ENCODE assay signal across 9 cellular contexts in the genomic region with DNA sequence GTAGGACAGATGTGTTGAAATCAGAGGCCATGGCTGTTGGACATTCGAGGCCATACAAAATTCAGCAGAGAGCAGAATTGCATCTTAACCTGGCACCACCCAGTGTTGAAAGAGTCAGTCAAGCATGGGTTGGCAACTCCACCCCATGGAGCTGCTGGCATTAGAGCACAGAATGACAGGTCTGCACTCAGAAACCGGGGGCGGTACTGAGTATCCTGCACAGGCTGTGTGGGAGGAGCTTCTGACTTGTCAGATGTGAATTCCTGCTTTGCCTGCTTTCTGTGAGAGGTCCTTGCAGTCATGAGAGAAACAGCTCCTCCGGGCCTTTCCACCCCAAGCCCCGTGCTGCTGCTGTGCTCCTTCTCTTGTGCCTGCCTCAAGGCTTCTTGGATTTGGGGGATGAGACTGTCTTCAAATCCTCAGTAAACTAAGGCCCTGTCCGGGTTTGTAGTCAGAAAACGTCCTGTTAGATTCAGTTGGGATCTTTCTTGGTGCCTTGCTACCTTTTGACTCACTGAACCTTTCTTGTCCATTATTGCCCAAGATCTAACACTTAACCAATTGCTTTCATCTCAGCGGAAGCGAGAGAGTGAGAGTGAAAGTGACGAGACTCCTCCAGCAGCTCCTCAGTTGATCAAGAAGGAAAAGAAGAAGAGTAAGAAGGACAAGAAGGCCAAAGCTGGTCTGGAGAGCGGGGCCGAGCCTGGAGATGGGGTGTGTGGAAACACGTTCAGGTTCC. TPM values are rescaled to one million over a fixed set of nuclear protein-coding genes. Genes with fewer than 3 reads are reported as not detected.
DNase-seq lines count a peak whose midpoint lies in the region; ATAC-seq and TF ChIP-seq lines count a peak whose summit lies in the region.
"Had no signal": no experiment of that assay in that cellular context is flagged by ENCODE, and none has a peak within 500 bp of the region (broad histone marks: within the 10 kb centered on the region; RNA-seq: fewer than 3 reads in every experiment).

No MANE protein-coding gene starts in this region.

- H3K9me3 ChIP-seq in MG63: no peaks in the 10 kb centered on the region

- no peaks in the 10 kb centered on the region for H3K27me3 ChIP-seq in MG63

- no peak overlapping the region for H3K27ac Mint-ChIP-seq in activated naive CD4-positive, alpha-beta T cell treated with anti-CD3 and anti-CD28 coated beads, Interleukin-2, amount 50 U/mL, for 24 hours

- TF ChIP-seq CTCF in GM13977 (IDR thresholded peaks at IDR 0.05; ENCODE audit: extremely low read depth, insufficient read depth, missing control alignments): no peak

- H3K4me3 ChIP-seq in MG63: no peak overlapping the region

- in situ Hi-C loops in GM13977 (cut with MboI; ENCODE audit: low pct_unique_long_range_greater_than_20kb, low sequenced_read_pairs, unreplicated experiment): no loop called here

- peak; percentile 54 for DNase-seq in CD1c-positive myeloid dendritic cell (ENCODE audit: extremely low spot score)
- DNase-seq in MG63: peak; percentile 59
- DNase-seq in left lobe of liver (ENCODE audit: low spot score): no peak
- no peak for DNase-seq in islet precursor cell
- no peak for DNase-seq in GM13977 (ENCODE audit: low spot score)
- DNase-seq in NCI-H1105 treated with DMSO at 0.1 percent for 48 hours (lab: John Stamatoyannopoulos, UW): no peak

- ATAC-seq in left lobe of liver (peak; percentile 61), HG02763 (IDR thresholded peaks at IDR 0.05; ENCODE audit: unreplicated experiment) (no peak)

- H3K36me3 Mint-ChIP-seq in activated naive CD4-positive, alpha-beta T cell treated with anti-CD3 and anti-CD28 coated beads, Interleukin-2, amount 50 U/mL, for 24 hours: peaks cover 13% of the 10 kb centered on the region

- H3K27me3 Mint-ChIP-seq in activated naive CD4-positive, alpha-beta T cell treated with anti-CD3 and anti-CD28 coated beads, Interleukin-2, amount 50 U/mL, for 24 hours: no peaks in the 10 kb centered on the region

- H3K4me3 Mint-ChIP-seq in activated naive CD4-positive, alpha-beta T cell treated with anti-CD3 and anti-CD28 coated beads, Interleukin-2, amount 50 U/mL, for 24 hours: peak overlapping the region; percentile 7

- peaks cover 50% of the 10 kb centered on the region for H3K36me3 ChIP-seq in MG63

- H3K4me1 Mint-ChIP-seq in activated naive CD4-positive, alpha-beta T cell treated with anti-CD3 and anti-CD28 coated beads, Interleukin-2, amount 50 U/mL, for 24 hours: peaks cover 29% of the 10 kb centered on the region

- H3K9me3 Mint-ChIP-seq in activated naive CD4-positive, alpha-beta T cell treated with anti-CD3 and anti-CD28 coated beads, Interleukin-2, amount 50 U/mL, for 24 hours: no peaks in the 10 kb centered on the region

RNA-seq across cellular contexts. Expression of a gene that starts 13.1 kb away (rescaled TPM):
- 34.1 and 41.0 TPM in 2 replicates for total RNA-seq in MG63 (2014; rRNA removed; shearing (Covaris generic); ENCODE audit: low replicate concordance)
- 9.6 TPM for total RNA-seq in left lobe of liver

RNA-seq across cellular contexts. Expression of a gene that starts 24.9 kb away (rescaled TPM):
- total RNA-seq in MG63 (2014; rRNA removed; shearing (Covaris generic); ENCODE audit: low replicate concordance): 1.2 and 10.7 TPM in 2 replicates
- total RNA-seq in left lobe of liver: 0.73 TPM

RNA-seq across cellular contexts. Expression of a gene that starts 29.5 kb away (rescaled TPM):
- total RNA-seq in MG63 (2014; rRNA removed; shearing (Covaris generic); ENCODE audit: low replicate concordance): 28.9 and 62.7 TPM in 2 replicates
- total RNA-seq in left lobe of liver: 22.9 TPM

RNA-seq across cellular contexts. Expression of a gene that starts 58.7 kb away (rescaled TPM):
- total RNA-seq in MG63 (2014; rRNA removed; shearing (Covaris generic); ENCODE audit: low replicate concordance): not detected in 2 replicates
- not detected for total RNA-seq in left lobe of liver
- total RNA-seq: mesenteric fat pad had no signal

Comparison
In these comparisons a context has a peak if more than half of its experiments do, and no peak if none do; other contexts are left out.
1. DNase-seq: peak in CD1c-positive myeloid dendritic cell (single experiment) and MG63 (single experiment); none in left lobe of liver (single experiment), islet precursor cell (single experiment), GM13977 (single experiment) and NCI-H1105 treated with DMSO at 0.1 percent for 48 hours (single experiment).